8 cellular contexts compared by ENCODE assay signal in the genomic region with DNA sequence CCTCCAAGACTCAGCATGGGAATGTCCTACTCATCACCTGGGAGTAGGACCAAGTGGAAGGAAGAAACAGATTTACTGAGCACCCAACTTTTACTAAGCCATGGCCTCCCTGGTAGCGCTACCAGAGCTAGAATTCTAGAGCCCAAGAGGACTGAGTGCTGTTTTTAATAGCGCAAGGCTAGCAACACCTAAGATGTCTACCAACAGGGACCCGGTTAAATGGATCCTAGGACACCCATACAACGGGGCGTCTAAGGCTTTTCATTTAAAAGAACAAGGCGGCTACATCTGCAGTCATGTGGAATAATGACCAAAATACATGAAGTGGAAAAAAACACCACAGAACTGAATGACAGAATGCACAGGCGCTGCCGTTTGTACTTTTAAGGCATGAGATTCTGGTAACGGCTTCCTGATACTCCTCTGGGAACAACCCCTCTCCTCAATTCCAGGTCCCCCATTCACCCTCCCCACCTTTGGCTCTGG. TPM values are rescaled to one million over a fixed set of nuclear protein-coding genes. Genes with fewer than 3 reads are reported as not detected.
DNase-seq lines count a peak whose midpoint lies in the region; ATAC-seq and TF ChIP-seq lines count a peak whose summit lies in the region.

No MANE protein-coding gene starts in this region.

- no peaks in the 10 kb centered on the region for H3K27me3 ChIP-seq in Panc1 (ENCODE audit: control insufficient read depth, insufficient read depth, low read length)
- H3K27me3 ChIP-seq in right cardiac atrium (ENCODE audit: control insufficient read depth, insufficient read depth) = no peaks in the 10 kb centered on the region
- H3K27me3 ChIP-seq in tibial artery = no peaks in the 10 kb centered on the region

- H3K27me3 Mint-ChIP-seq in activated naive CD4-positive, alpha-beta T cell treated with anti-CD3 and anti-CD28 coated beads, Interleukin-2, amount 50 U/mL, for 24 hours = no peaks in the 10 kb centered on the region

- POLR2A ChIA-PET in Panc1 (lab: Charles Lee) = no interaction called here

- DNase-seq in activated naive CD4-positive, alpha-beta T cell (lab: John Stamatoyannopoulos, UW) = no peak
- no peak for DNase-seq in Panc1 (ENCODE audit: low read depth, low spot score)
- DNase-seq in right cardiac atrium = no peak
- no peak for DNase-seq in tibial artery
- no peak for DNase-seq in coronary artery (ENCODE audit: low spot score)
- no peak for DNase-seq in RKO (ENCODE audit: low spot score)

- H3K4me3 Mint-ChIP-seq in activated naive CD4-positive, alpha-beta T cell treated with anti-CD3 and anti-CD28 coated beads, Interleukin-2, amount 50 U/mL, for 24 hours = peak overlapping the region; percentile 36

- in situ Hi-C loops in Panc1 (cut with HindIII; ENCODE audit: low pct_unique_long_range_greater_than_20kb, low sequenced_read_pairs) = no loop called here

- no peaks in the 10 kb centered on the region for H3K9me3 ChIP-seq in Panc1 (ENCODE audit: control insufficient read depth, insufficient read depth, low read depth, low read length)
- H3K9me3 ChIP-seq in right cardiac atrium (ENCODE audit: control insufficient read depth, low read length) = no peaks in the 10 kb centered on the region
- H3K9me3 ChIP-seq in tibial artery = no peaks in the 10 kb centered on the region

- BruUV-seq in Panc1 (replicated peaks; lab: Mats Ljungman, UMichigan) = no TSS peak

- CTCF ChIA-PET in Panc1 (lab: Charles Lee) = no interaction called here

- H3K4me3 ChIP-seq in Panc1 (ENCODE audit: low read depth in 2 of 2, low read length in 2 of 2) (peak overlapping the region in 1 of 2 experiments; percentile 38; a peak in 2 of 4 replicates), right cardiac atrium (ENCODE audit: low read length) (no peak overlapping the region), tibial artery (no peak overlapping the region), coronary artery (no peak overlapping the region)

- H3K36me3 ChIP-seq in Panc1 (ENCODE audit: control insufficient read depth, insufficient read depth, low read length) (no peaks in the 10 kb centered on the region), tibial artery (peaks cover 0 to 8% (median 0%) of the 10 kb centered on the region in 3 donors)

- H3K4me1 ChIP-seq in Panc1 (ENCODE audit: control insufficient read depth, insufficient read depth, low read length) (peaks cover 52% of the 10 kb centered on the region), right cardiac atrium (ENCODE audit: control insufficient read depth, insufficient read depth, low read length) (peaks cover 30% of the 10 kb centered on the region), tibial artery (peaks cover 0 to 52% (median 29%) of the 10 kb centered on the region in 4 donors)

- ATAC-seq in Panc1 (peak; percentile 57), right cardiac atrium (no peak)
- ATAC-seq in activated CD4-positive, CD25-positive, alpha-beta regulatory T cell treated with anti-CD3 and anti-CD28 coated beads, Interleukin-2, amount 50 U/mL, for 24 hours = no peak

- TF ChIP-seq CTCF in Panc1 (IDR thresholded peaks at IDR 0.05) (no peak), tibial artery (IDR thresholded peaks at IDR 0.05) (no peak), coronary artery (IDR thresholded peaks at IDR 0.05) (no peak)

- peaks cover 75% of the 10 kb centered on the region for H3K4me1 Mint-ChIP-seq in activated naive CD4-positive, alpha-beta T cell treated with anti-CD3 and anti-CD28 coated beads, Interleukin-2, amount 50 U/mL, for 24 hours

- peaks cover 4% of the 10 kb centered on the region for H3K36me3 Mint-ChIP-seq in activated naive CD4-positive, alpha-beta T cell treated with anti-CD3 and anti-CD28 coated beads, Interleukin-2, amount 50 U/mL, for 24 hours

- no peaks in the 10 kb centered on the region for H3K9me3 Mint-ChIP-seq in activated naive CD4-positive, alpha-beta T cell treated with anti-CD3 and anti-CD28 coated beads, Interleukin-2, amount 50 U/mL, for 24 hours

- intact Hi-C loops in Panc1 (cut with micrococcal nuclease; ENCODE audit: unreplicated experiment) (no loop called here), right cardiac atrium (cut with DNase I) (no loop called here), tibial artery (cut with DNase I; ENCODE audit: low total_unique reads) (loop anchor here (5.0 kb wide), 1 partner anchor 53 kb away; a partner anchor contains a TSS)

- no peak overlapping the region for H3K27ac Mint-ChIP-seq in activated naive CD4-positive, alpha-beta T cell treated with anti-CD3 and anti-CD28 coated beads, Interleukin-2, amount 50 U/mL, for 24 hours

- 93% methylated on average over 9 of the region's 9 CpGs for WGBS in right cardiac atrium

- H3K27ac ChIP-seq in Panc1 (ENCODE audit: low read length) = peak overlapping the region; percentile 83
- peak overlapping the region; percentile 44 for H3K27ac ChIP-seq in right cardiac atrium (ENCODE audit: low read length)
- peak overlapping the region; percentile 60 to 64 for H3K27ac ChIP-seq in tibial artery
- H3K27ac ChIP-seq in coronary artery = peak overlapping the region in 1 of 2 donors; percentile 81

RNA-seq across cellular contexts. Expression of a gene that starts 5.1 kb away (rescaled TPM):
- total RNA-seq in Panc1 (2021; ENCODE audit: unreplicated experiment) (100 TPM), right cardiac atrium (10 to 100 TPM; 49.0 to 67.2 (median 56.4) TPM)
- polyA plus RNA-seq in Panc1 (2012; ENCODE audit: insufficient read length) = 59.4 TPM
- polyA plus RNA-seq in right cardiac atrium = 20.4 TPM

RNA-seq across cellular contexts. Expression of a gene that starts 51.9 kb away (rescaled TPM):
- total RNA-seq in Panc1 (2021; ENCODE audit: unreplicated experiment) = 31.3 TPM
- 34.9 TPM for polyA plus RNA-seq in Panc1 (2012; ENCODE audit: insufficient read length)
- 10 to 100 TPM; 11.0 to 18.2 (median 13.7) TPM for total RNA-seq in right cardiac atrium
- polyA plus RNA-seq in right cardiac atrium = 15.9 TPM

RNA-seq across cellular contexts. Expression of a gene that starts 52.2 kb away (rescaled TPM):
- 25.3 TPM for total RNA-seq in Panc1 (2021; ENCODE audit: unreplicated experiment)
- 29.8 TPM for polyA plus RNA-seq in Panc1 (2012; ENCODE audit: insufficient read length)
- 10 to 100 TPM; 11.7 to 13.8 (median 13.0) TPM for total RNA-seq in right cardiac atrium
- 13.0 TPM for polyA plus RNA-seq in right cardiac atrium

RNA-seq across cellular contexts. Expression of a gene that starts 52.3 kb away (rescaled TPM):
- total RNA-seq in Panc1 (2021; ENCODE audit: unreplicated experiment) (102 TPM), right cardiac atrium (10 to 100 TPM; 47.8 to 69.5 (median 61.8) TPM)
- polyA plus RNA-seq in Panc1 (2012; ENCODE audit: insufficient read length) = 77.6 TPM
- 20.3 TPM for polyA plus RNA-seq in right cardiac atrium
